ENCODE assay signal across 13 cellular contexts in genomic region chr16:28417033-28417432, GRCh38. TPM values are rescaled to one million over a fixed set of nuclear protein-coding genes. Genes with fewer than 3 reads are reported as not detected.
"Had no signal": no experiment of that assay in that cellular context is flagged by ENCODE, and none has a peak within 500 bp of the region (broad histone marks: within the 10 kb centered on the region; RNA-seq: fewer than 3 reads in every experiment).

No MANE protein-coding gene starts in this region.

RNA-seq across cellular contexts. Expression of gene EIF3CL, which starts 13.4 kb away (rescaled TPM):
- polyA plus RNA-seq: cardiac muscle cell had no signal

RNA-seq across cellular contexts. Expression of gene NPIPB6, which starts 53.7 kb away (rescaled TPM):
- total RNA-seq: activated naive CD8-positive, alpha-beta T cell treated with anti-CD3 and anti-CD28 coated beads for 36 hours; cardiac septum had no signal

RNA-seq across cellular contexts. Expression of gene NPIPB7, which starts 55.1 kb away (rescaled TPM):
- total RNA-seq: activated naive CD4-positive, alpha-beta T cell treated with anti-CD3 and anti-CD28 coated beads for 36 hours; activated naive CD8-positive, alpha-beta T cell treated with anti-CD3 and anti-CD28 coated beads for 36 hours; activated T-cell treated with anti-CD3 and anti-CD28 coated beads, Interleukin-2, amount 50 U/mL, for 4 hours; activated T-helper 1 cell treated with anti-CD3 and anti-CD28 coated beads, Interleukin-12 subunit alpha, Interleukin-12 subunit beta, Interleukin-2, Interleukin-4 antibody, amounts not matched to agents 30 ng/mL and 10 ng/mL and 1 ng/mL, durations not matched to agents 14 hours and 24 hours and 36 hours; activated T-helper 17 cell treated with anti-CD3 and anti-CD28 coated beads, Interleukin-2, amount 50 U/mL, for 72 hours; activated T-helper 2 cell treated with anti-CD3 and anti-CD28 coated beads, Interferon-gamma antibody, Interleukin-2, Interleukin-4, amounts not matched to agents 10 μg/mL and 5 μg/mL and 100 μg/mL, durations not matched to agents 14 hours and 24 hours and 36 hours; ascending aorta; astrocyte; body of pancreas; breast epithelium; bronchial epithelial cell; cardiac septum had no signal
